29 cellular contexts compared by ENCODE assay signal in the genomic region with DNA sequence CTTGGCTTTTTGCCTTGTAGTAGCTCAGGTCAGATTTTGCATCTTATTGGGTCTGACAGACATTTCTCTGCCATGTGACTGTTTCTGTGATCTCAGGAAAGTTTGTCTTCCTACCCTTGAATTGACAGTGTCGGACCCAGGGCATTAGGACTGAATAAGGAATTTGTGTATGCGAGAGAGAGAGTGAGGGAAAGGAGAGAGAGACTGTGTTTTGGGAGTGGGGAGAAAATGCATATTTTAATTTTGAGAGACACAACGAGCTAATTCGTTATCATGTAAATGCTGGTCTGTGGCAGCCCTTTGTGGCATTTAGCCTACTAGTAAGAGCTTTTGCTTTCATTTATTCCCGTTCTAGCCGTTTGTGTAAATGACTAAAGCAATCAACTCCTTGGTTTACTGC.
DNase-seq lines count a peak whose midpoint lies in the region; ATAC-seq, FAIRE-seq and TF ChIP-seq lines count a peak whose summit lies in the region.
"Had no signal": no experiment of that assay in that cellular context is flagged by ENCODE, and none has a peak within 500 bp of the region (broad histone marks: within the 10 kb centered on the region; RNA-seq: fewer than 3 reads in every experiment).

No MANE protein-coding gene starts in this region.

- H3K79me2 ChIP-seq in keratinocyte (ENCODE audit: control insufficient read depth, insufficient read depth, low read length), result no peaks in the 10 kb centered on the region
- H3K79me2 ChIP-seq: hepatocyte had no signal

- no peak overlapping the region for H3K9ac ChIP-seq in keratinocyte (ENCODE audit: control insufficient read depth, extremely low read depth, insufficient read depth, low read length)

- H2AFZ ChIP-seq in keratinocyte (ENCODE audit: control insufficient read depth, low read length), result peak overlapping the region; percentile 8
- H2AFZ ChIP-seq: hepatocyte had no signal

- H3K27me3 Mint-ChIP-seq in MCF 10A (ENCODE audit: insufficient read depth, unreplicated experiment), result no peaks in the 10 kb centered on the region

- intact Hi-C loops in breast epithelium (cut with DNase I; ENCODE audit: low total_unique reads) (loop anchor here (5.0 kb wide), 1 partner anchor 874 kb away; no protein-coding TSS in a partner anchor), MCF 10A (cut with micrococcal nuclease) (no loop called here), dorsolateral prefrontal cortex (cut with DNase I) (loop anchor here in 1 of 2 donors (10.0 kb wide), 1 partner anchor 251 kb away; no protein-coding TSS in a partner anchor)

- H3K4me1 Mint-ChIP-seq in MCF 10A (ENCODE audit: insufficient read depth, unreplicated experiment), result peaks cover 13% of the 10 kb centered on the region
- H3K4me1 Mint-ChIP-seq: activated CD4-positive, alpha-beta T cell treated with anti-CD3 and anti-CD28 coated beads, Interleukin-2, amount 10 ng/mL, durations not matched to agents 7 days and 5 days; activated CD8-positive, alpha-beta memory T cell treated with anti-CD3 and anti-CD28 coated beads, Interleukin-2, amount 10 ng/mL, durations not matched to agents 7 days and 5 days had no signal

- POLR2A ChIA-PET in MCF 10A (lab: Yijun Ruan, JAX), result no interaction called here

- TF ChIP-seq CTCF in breast epithelium (IDR thresholded peaks at IDR 0.05), result no peak
- no peak for TF ChIP-seq CTCF in MCF 10A (IDR thresholded peaks at IDR 0.05; ENCODE audit: unreplicated experiment)
- no peak for TF ChIP-seq CTCF in dorsolateral prefrontal cortex (IDR thresholded peaks at IDR 0.05 in 54 of 56, conservative IDR thresholded peaks at IDR 0.05 in 2 of 56; ENCODE audit: low read depth in 1 of 56, partially characterized antibody in 56 of 56)
- no peak for TF ChIP-seq CTCF in keratinocyte (optimal IDR thresholded peaks at IDR 0.05 in 1 of 3, IDR thresholded peaks at IDR 0.05 in 1 of 3, conservative IDR thresholded peaks at IDR 0.05 in 1 of 3; ENCODE audit: extremely low read depth in 1 of 3, insufficient read depth in 2 of 3, low read length in 3 of 3)

- no peak overlapping the region for H3K4me3 Mint-ChIP-seq in MCF 10A (ENCODE audit: unreplicated experiment)
- H3K4me3 Mint-ChIP-seq: activated CD4-positive, alpha-beta T cell treated with anti-CD3 and anti-CD28 coated beads, Interleukin-2, amount 10 ng/mL, durations not matched to agents 7 days and 5 days; activated CD8-positive, alpha-beta memory T cell treated with anti-CD3 and anti-CD28 coated beads, Interleukin-2, amount 10 ng/mL, durations not matched to agents 7 days and 5 days; activated T-cell treated with anti-CD3 and anti-CD28 coated beads, Interleukin-2, amount 50 U/mL, for 72 hours had no signal

- H3K36me3 ChIP-seq in breast epithelium, result no peaks in the 10 kb centered on the region
- no peaks in the 10 kb centered on the region for H3K36me3 ChIP-seq in keratinocyte (ENCODE audit: control insufficient read depth in 2 of 2, extremely low read depth in 1 of 2, insufficient read depth in 2 of 2, low read length in 2 of 2)
- H3K36me3 ChIP-seq: prostate gland, upper lobe of right lung had no signal

- peak; percentile 51 for FAIRE-seq in keratinocyte (lab: Jason Lieb, UNC)
- FAIRE-seq: A549, frontal cortex, H54, HepG2, kidney had no signal

- DNase-seq in breast epithelium (ENCODE audit: low spot score in 2 of 2), result no peak
- DNase-seq in MCF 10A (ENCODE audit: unreplicated experiment), result no peak
- no peak for DNase-seq in dorsolateral prefrontal cortex
- DNase-seq in keratinocyte (ENCODE audit: low read depth, low spot score), result no peak
- DNase-seq in NCI-H69 (lab: John Stamatoyannopoulos, UW), result no peak
- no peak for DNase-seq in ecto neural progenitor cell (ENCODE audit: low spot score)
- DNase-seq: activated CD4-positive, alpha-beta T cell treated with anti-CD3 and anti-CD28 coated beads, Interleukin-2, amount 10 ng/mL, durations not matched to agents 7 days and 5 days; activated CD8-positive, alpha-beta memory T cell treated with anti-CD3 and anti-CD28 coated beads, Interleukin-2, amount 10 ng/mL, durations not matched to agents 7 days and 5 days; activated naive CD4-positive, alpha-beta T cell treated with Interleukin-2 at 50 U/mL for 16 hours; activated T-cell treated with anti-CD3 and anti-CD28 coated beads, Interleukin-2, amount 50 U/mL, for 72 hours; amniotic stem cell; caudate nucleus; DMS79; kidney; NCI-H1092; NCI-H1930; NCI-H82; stimulated activated CD8-positive, alpha-beta memory T cell treated with anti-CD3 and anti-CD28 coated beads, Interleukin-4, amount 100 ng/mL, for 48 hours; upper lobe of right lung had no signal

- no peak for TF ChIP-seq POLR2A in breast epithelium (IDR thresholded peaks at IDR 0.05)

- H3K9me1 ChIP-seq in keratinocyte (ENCODE audit: control insufficient read depth, extremely low read depth, insufficient read depth, low read length), result no peaks in the 10 kb centered on the region

- peak overlapping the region in 2 of 3 donors; percentile 5 to 19 for H3K4me3 ChIP-seq in breast epithelium
- peak overlapping the region in 36 of 59 donors; percentile 1 to 51 (median 31) for H3K4me3 ChIP-seq in dorsolateral prefrontal cortex
- no peak overlapping the region for H3K4me3 ChIP-seq in keratinocyte (ENCODE audit: control insufficient read depth in 2 of 3, extremely low read depth in 1 of 3, insufficient read depth in 2 of 3, low read depth in 1 of 3, low read length in 3 of 3)
- H3K4me3 ChIP-seq: A549, hepatocyte, lung, prostate gland, upper lobe of right lung had no signal

- H3K27me3 ChIP-seq in breast epithelium, result no peaks in the 10 kb centered on the region
- no peaks in the 10 kb centered on the region for H3K27me3 ChIP-seq in dorsolateral prefrontal cortex
- no peaks in the 10 kb centered on the region for H3K27me3 ChIP-seq in keratinocyte (ENCODE audit: control insufficient read depth, extremely low read depth, insufficient read depth, low read length)
- H3K27me3 ChIP-seq: hepatocyte, upper lobe of right lung had no signal

- dilution Hi-C loops in keratinocyte (cut with MboI; ENCODE audit: extremely low pct_ligation_motif_present, low sequenced_read_pairs), result loop anchor here (25.0 kb wide), 1 partner anchor 149 kb away; no protein-coding TSS in a partner anchor

- H3K4me1 ChIP-seq in breast epithelium (no peaks in the 10 kb centered on the region), keratinocyte (ENCODE audit: control insufficient read depth, extremely low read depth, insufficient read depth, low read length) (peaks cover 14% of the 10 kb centered on the region)
- H3K4me1 ChIP-seq: A549, prostate gland, upper lobe of right lung had no signal

- CTCF ChIA-PET in MCF 10A (lab: Yijun Ruan, JAX), result interaction anchor here (0.6 to 21.2 kb wide), 5 partner anchors 8 to 542 kb away, joined by 3 to 684 read pairs (median 4); no protein-coding TSS in a partner anchor

- H3K27ac ChIP-seq in breast epithelium (peak overlapping the region; percentile 43 to 52), dorsolateral prefrontal cortex (peak overlapping the region in 1 of 59 donors; percentile 7), keratinocyte (ENCODE audit: control insufficient read depth, insufficient read depth, low read length) (no peak overlapping the region)
- H3K27ac ChIP-seq: A549, epithelial cell of prostate, hepatocyte, prostate gland, upper lobe of right lung had no signal

- H3K36me3 Mint-ChIP-seq in MCF 10A (ENCODE audit: insufficient read depth, unreplicated experiment), result no peaks in the 10 kb centered on the region
- H3K36me3 Mint-ChIP-seq: activated CD8-positive, alpha-beta memory T cell treated with anti-CD3 and anti-CD28 coated beads, Interleukin-2, amount 10 ng/mL, durations not matched to agents 7 days and 5 days had no signal

- H3K4me2 ChIP-seq in keratinocyte (ENCODE audit: control insufficient read depth, extremely low read depth, insufficient read depth, low read depth, low read length), result no peak overlapping the region
- H3K4me2 ChIP-seq: A549, hepatocyte had no signal

- H3K27ac Mint-ChIP-seq in MCF 10A (ENCODE audit: low read depth, unreplicated experiment), result no peak overlapping the region
- H3K27ac Mint-ChIP-seq: activated CD4-positive, alpha-beta T cell treated with anti-CD3 and anti-CD28 coated beads, Interleukin-2, amount 10 ng/mL, durations not matched to agents 7 days and 5 days; activated CD8-positive, alpha-beta memory T cell treated with anti-CD3 and anti-CD28 coated beads, Interleukin-2, amount 10 ng/mL, durations not matched to agents 7 days and 5 days; activated T-cell treated with anti-CD3 and anti-CD28 coated beads, Interleukin-2, amount 50 U/mL, for 72 hours had no signal

- H4K20me1 ChIP-seq in keratinocyte (ENCODE audit: control insufficient read depth, extremely low read depth, insufficient read depth, low read length), result no peaks in the 10 kb centered on the region

- ATAC-seq in GM18498 (IDR thresholded peaks at IDR 0.05; ENCODE audit: unreplicated experiment) (no peak), HG02642 (IDR thresholded peaks at IDR 0.05; ENCODE audit: poor library complexity, unreplicated experiment) (no peak)
- ATAC-seq: A549; activated CD8-positive, alpha-beta memory T cell treated with anti-CD3 and anti-CD28 coated beads, Interleukin-2, amount 10 ng/mL, durations not matched to agents 7 days and 5 days; activated T-cell treated with anti-CD3 and anti-CD28 coated beads, Interleukin-2, amount 50 U/mL, for 72 hours; HepG2; upper lobe of right lung had no signal

- no peaks in the 10 kb centered on the region for H3K9me3 Mint-ChIP-seq in MCF 10A (ENCODE audit: unreplicated experiment)
- H3K9me3 Mint-ChIP-seq: activated CD4-positive, alpha-beta T cell treated with anti-CD3 and anti-CD28 coated beads, Interleukin-2, amount 10 ng/mL, durations not matched to agents 7 days and 5 days; activated T-cell treated with anti-CD3 and anti-CD28 coated beads, Interleukin-2, amount 50 U/mL, for 72 hours had no signal

- H3K9me3 ChIP-seq in breast epithelium (no peaks in the 10 kb centered on the region), keratinocyte (ENCODE audit: control insufficient read depth, low read depth, low read length) (no peaks in the 10 kb centered on the region)
- H3K9me3 ChIP-seq: A549, prostate gland, upper lobe of right lung had no signal

- no TSS peak for BruUV-seq in MCF 10A (replicated peaks; lab: Mats Ljungman, UMichigan)

Comparison
In these comparisons a context has a peak if more than half of its experiments do, and no peak if none do; other contexts are left out.
1. H3K4me3 ChIP-seq: peak in breast epithelium (2 of 3) and dorsolateral prefrontal cortex (36 of 59); none in keratinocyte (0 of 3).